24 cellular contexts compared by ENCODE assay signal in genomic region chr6:48233063-48233462, GRCh38.
"Had no signal": no experiment of that assay in that cellular context is flagged by ENCODE, and none has a peak within 500 bp of the region (broad histone marks: within the 10 kb centered on the region; RNA-seq: fewer than 3 reads in every experiment).

No MANE protein-coding gene starts in this region.

- H3K27ac ChIP-seq: coronary artery, dorsolateral prefrontal cortex, epithelial cell of prostate, esophagus squamous epithelium, gastrocnemius medialis, hepatocyte, left lung, lower lobe of right lung had no signal

- ATAC-seq: esophagus mucosa, gastrocnemius medialis, left cardiac atrium, left lung, left ventricle myocardium superior, lower lobe of right lung, mucosa of descending colon had no signal

- H3K79me2 ChIP-seq: hepatocyte had no signal

- H3K36me3 ChIP-seq: esophagus squamous epithelium, gastrocnemius medialis, left lung, lower lobe of right lung had no signal

- H3K4me2 ChIP-seq: hepatocyte had no signal

- H3K4me1 ChIP-seq: esophagus squamous epithelium, gastrocnemius medialis, left lung, lower lobe of right lung had no signal

- DNase-seq: dermis blood vessel endothelial cell; dorsolateral prefrontal cortex; effector CD4-positive, alpha-beta T cell; effector memory CD4-positive, alpha-beta T cell; endodermal cell; erythroblast; esophagus squamous epithelium; foreskin fibroblast; foreskin melanocyte; gastrocnemius medialis; glutamatergic neuron; head of caudate nucleus; hypothalamus; left cardiac atrium; left lung; left ventricle myocardium superior; lower lobe of right lung; mesenchymal stem cell; mucosa of descending colon; naive B cell had no signal

- H3K27me3 ChIP-seq: esophagus squamous epithelium, gastrocnemius medialis, hepatocyte, left lung had no signal

- H2AFZ ChIP-seq: hepatocyte had no signal

- H3K4me3 ChIP-seq: coronary artery, dorsolateral prefrontal cortex, esophagus squamous epithelium, gastrocnemius medialis, hepatocyte, left lung, lower lobe of right lung, mucosa of descending colon had no signal
